11 cellular contexts compared by ENCODE assay signal in the genomic region with DNA sequence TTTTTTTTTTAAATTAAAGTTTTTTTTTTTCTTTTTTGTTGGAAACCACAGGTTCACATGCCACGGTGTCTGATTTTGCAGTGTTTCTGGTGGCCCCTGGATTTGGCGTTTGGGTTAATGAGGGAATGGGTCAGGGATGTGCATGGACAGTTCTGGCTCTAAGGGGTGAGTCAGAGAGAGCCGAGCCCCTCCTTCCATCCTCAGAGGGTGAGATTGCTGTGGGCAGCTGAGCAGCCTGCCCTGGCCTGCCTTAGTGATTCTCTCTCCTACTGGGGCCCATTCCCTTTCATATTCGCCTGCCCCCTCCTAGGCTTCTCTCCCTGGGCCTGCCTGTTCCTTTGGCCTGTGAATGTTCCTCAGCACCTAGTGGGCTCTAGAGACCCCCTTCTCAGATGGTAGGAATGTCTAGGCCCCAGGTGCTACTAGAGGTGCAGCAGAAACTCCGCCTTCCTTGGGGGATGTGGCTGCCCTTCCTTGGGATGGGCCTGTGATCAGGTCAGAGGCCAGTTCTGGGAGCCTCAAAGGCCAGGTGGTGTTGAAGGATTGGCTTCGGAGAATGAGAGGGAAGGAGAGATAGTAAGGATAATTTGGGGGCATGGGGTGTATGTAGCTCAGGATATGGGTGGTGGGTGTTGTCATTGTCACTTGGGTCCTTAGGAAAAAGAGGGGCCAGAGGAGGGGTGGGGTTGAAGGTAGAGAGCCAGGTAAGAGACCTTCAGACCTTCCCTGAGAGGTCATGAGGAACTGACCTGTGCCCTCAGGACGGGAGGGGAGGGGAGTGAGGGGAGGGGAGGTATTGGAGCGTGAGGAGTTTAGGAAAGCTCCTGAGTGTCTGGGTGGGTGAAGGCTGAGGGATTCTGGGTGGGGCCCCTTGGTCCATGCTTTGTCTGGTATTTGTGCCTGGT. TPM values are rescaled to one million over a fixed set of nuclear protein-coding genes. Genes with fewer than 3 reads are reported as not detected.
A peak's percentile ranks its signal among the peaks of the same experiment; 100 is the strongest.
DNase-seq lines count a peak whose midpoint lies in the region; ATAC-seq and TF ChIP-seq lines count a peak whose summit lies in the region.
"Had no signal": no experiment of that assay in that cellular context is flagged by ENCODE, and none has a peak within 500 bp of the region (broad histone marks: within the 10 kb centered on the region; RNA-seq: fewer than 3 reads in every experiment).

No MANE protein-coding gene starts in this region.

- H3K9me3 ChIP-seq in RWPE2 (ENCODE audit: severe bottlenecking) = no peaks in the 10 kb centered on the region

- peaks cover 37% of the 10 kb centered on the region for H3K36me3 ChIP-seq in RWPE2 (ENCODE audit: low read depth)

- peaks cover 20% of the 10 kb centered on the region for H3K36me3 Mint-ChIP-seq in progenitor cell of endocrine pancreas (ENCODE audit: insufficient read depth)

- peaks cover 72% of the 10 kb centered on the region for H3K4me1 ChIP-seq in RWPE2 (ENCODE audit: insufficient read depth, poor library complexity, severe bottlenecking)

- DNase-seq in Daoy (ENCODE audit: low read depth) (peak; percentile 35), RWPE2 (ENCODE audit: low spot score) (no peak), epithelial cell of esophagus (ENCODE audit: low read depth) (peak; percentile 92), progenitor cell of endocrine pancreas (ENCODE audit: low spot score, unreplicated experiment) (no peak), midbrain (lab: John Stamatoyannopoulos, UW) (no peak)
- DNase-seq: HCEC 1CT, Kasumi-1 had no signal

- ATAC-seq in RWPE2 (ENCODE audit: low read depth) (peak; percentile 55), GM18909 (IDR thresholded peaks at IDR 0.05; ENCODE audit: poor library complexity, unreplicated experiment) (no peak), HG03378 (IDR thresholded peaks at IDR 0.05; ENCODE audit: unreplicated experiment) (no peak), GM21619 (IDR thresholded peaks at IDR 0.05; ENCODE audit: unreplicated experiment) (no peak)

- H3K27me3 Mint-ChIP-seq in progenitor cell of endocrine pancreas = no peaks in the 10 kb centered on the region

- TF ChIP-seq CTCF in RWPE2 (IDR thresholded peaks at IDR 0.05; ENCODE audit: poor library complexity, severe bottlenecking) (no peak), epithelial cell of esophagus (IDR thresholded peaks at IDR 0.05; ENCODE audit: insufficient read depth, low read depth, low read length, missing control alignments) (no peak), progenitor cell of endocrine pancreas (IDR thresholded peaks at IDR 0.05; ENCODE audit: unreplicated experiment) (no peak)

- H3K4me1 Mint-ChIP-seq in progenitor cell of endocrine pancreas (ENCODE audit: low read depth) = peaks cover 27% of the 10 kb centered on the region

- H3K9me3 Mint-ChIP-seq in progenitor cell of endocrine pancreas (ENCODE audit: low read depth) = peaks cover 12% of the 10 kb centered on the region

- H3K27me3 ChIP-seq in RWPE2 (ENCODE audit: insufficient read depth, poor library complexity, severe bottlenecking) = no peaks in the 10 kb centered on the region
- H3K27me3 ChIP-seq: adrenal gland had no signal

- H3K4me3 ChIP-seq in RWPE2 (ENCODE audit: severe bottlenecking) (no peak overlapping the region), epithelial cell of esophagus (ENCODE audit: low read length) (no peak overlapping the region)
- H3K4me3 ChIP-seq: adrenal gland had no signal

- peak overlapping the region; percentile 89 for H3K27ac Mint-ChIP-seq in progenitor cell of endocrine pancreas

- no peak overlapping the region for H3K4me3 Mint-ChIP-seq in progenitor cell of endocrine pancreas (ENCODE audit: low read depth)

- H3K27ac ChIP-seq in RWPE2 (ENCODE audit: poor library complexity, severe bottlenecking) = peak overlapping the region; percentile 100

RNA-seq across cellular contexts. Expression of a gene that starts 19.8 kb away (rescaled TPM):
- total RNA-seq in Daoy (2014; rRNA removed; shearing (Covaris generic)) = 19.9 and 21.0 TPM in 2 replicates
- 126 TPM in 2 replicates for total RNA-seq in progenitor cell of endocrine pancreas

Comparison
In these comparisons a context has a peak if more than half of its experiments do, and no peak if none do; other contexts are left out.
1. DNase-seq: peak in Daoy (single experiment) and epithelial cell of esophagus (single experiment); none in RWPE2 (single experiment), progenitor cell of endocrine pancreas (single experiment) and midbrain (single experiment).